Comparison of ENCODE assay signal across 24 cellular contexts in genomic region chr21:45457161-45457831, GRCh38. TPM values are rescaled to one million over a fixed set of nuclear protein-coding genes. Genes with fewer than 3 reads are reported as not detected.
DNase-seq lines count a peak whose midpoint lies in the region; ATAC-seq and TF ChIP-seq lines count a peak whose summit lies in the region.
"Had no signal": no experiment of that assay in that cellular context is flagged by ENCODE, and none has a peak within 500 bp of the region (broad histone marks: within the 10 kb centered on the region; RNA-seq: fewer than 3 reads in every experiment).

No MANE protein-coding gene starts in this region.

- H3K27ac ChIP-seq in breast epithelium: peak overlapping the region in 1 of 2 donors; percentile 7
- no peak overlapping the region for H3K27ac ChIP-seq in neuronal stem cell (replicated peaks; ENCODE audit: low read length)
- H3K27ac ChIP-seq in tibial nerve: peak overlapping the region in 2 of 4 donors; percentile 63 to 75
- H3K27ac ChIP-seq: 22Rv1, Peyer's patch, SJCRH30 had no signal

- H3K27ac Mint-ChIP-seq in MCF 10A (ENCODE audit: low read depth, unreplicated experiment) (no peak overlapping the region), T-cell (no peak overlapping the region)
- H3K27ac Mint-ChIP-seq: activated CD4-positive, alpha-beta T cell treated with anti-CD3 and anti-CD28 coated beads, Interleukin-2, amount 10 ng/mL, durations not matched to agents 7 days and 5 days; activated T-cell treated with anti-CD3 and anti-CD28 coated beads, Interleukin-2, amount 50 U/mL, for 24 hours; CD4-positive, CD25-positive, alpha-beta regulatory T cell; IgD-negative memory B cell; memory B cell had no signal

- H3K27me3 ChIP-seq in breast epithelium: no peaks in the 10 kb centered on the region
- peaks cover 0 to 16% (median 0%) of the 10 kb centered on the region in 3 experiments for H3K27me3 ChIP-seq in neuronal stem cell (ENCODE audit: control insufficient read depth in 3 of 3, insufficient read depth in 3 of 3, low read depth in 1 of 3, low read length in 3 of 3)
- H3K27me3 ChIP-seq in tibial nerve: no peaks in the 10 kb centered on the region
- H3K27me3 ChIP-seq: Peyer's patch, SJCRH30 had no signal

- H3K9ac ChIP-seq in neuronal stem cell (ENCODE audit: low read depth, low read length, poor library complexity): peak overlapping the region; percentile 24

- DNase-seq in breast epithelium (ENCODE audit: low spot score in 2 of 2) (no peak), MCF 10A (ENCODE audit: unreplicated experiment) (no peak), left cardiac atrium (peak; percentile 11), neuronal stem cell (ENCODE audit: low spot score) (no peak), tibial nerve (ENCODE audit: low spot score in 2 of 2) (no peak), T-cell (no peak), GF-D8 (lab: John Stamatoyannopoulos, UW) (no peak)
- DNase-seq: activated CD4-positive, alpha-beta T cell treated with anti-CD3 and anti-CD28 coated beads, Interleukin-2, amount 10 ng/mL, durations not matched to agents 7 days and 5 days; activated T-cell treated with anti-CD3 and anti-CD28 coated beads, Interleukin-2, amount 50 U/mL, for 24 hours; CD4-positive, CD25-positive, alpha-beta regulatory T cell; DMS 273 treated with DMSO at 0.1 percent for 48 hours; effector memory CD4-positive, alpha-beta T cell; EL; GOT3; kidney glomerular epithelial cell; NCI-H1105 treated with DMSO at 0.1 percent for 48 hours; NCI-H1930; Peyer's patch had no signal

- no CpG with 5 or more reads among the region's 25 CpGs for WGBS in neuronal stem cell (ENCODE audit: extremely low coverage in 2 of 2, insufficient read length in 2 of 2, insufficient replicate concordance in 1 of 2), 2 donors
- WGBS in tibial nerve, 2 donors: 56 to 73% methylated on average over 11 to 23 of the region's 25 CpGs

- H3K36me3 Mint-ChIP-seq in MCF 10A (ENCODE audit: insufficient read depth, unreplicated experiment) (no peaks in the 10 kb centered on the region), T-cell (no peaks in the 10 kb centered on the region)
- H3K36me3 Mint-ChIP-seq: CD4-positive, CD25-positive, alpha-beta regulatory T cell; memory B cell had no signal

- H3K9me3 ChIP-seq in breast epithelium (peaks cover 7 to 14% of the 10 kb centered on the region in 2 donors), neuronal stem cell (replicated peaks in 1 of 2; ENCODE audit: control insufficient read depth in 2 of 2, insufficient read depth in 1 of 2, low read depth in 1 of 2, low read length in 2 of 2) (peaks cover 17 to 21% of the 10 kb centered on the region in 2 donors), tibial nerve (peaks cover 0 to 17% (median 3%) of the 10 kb centered on the region in 4 donors)
- H3K9me3 ChIP-seq: Peyer's patch had no signal

- peak overlapping the region; percentile 65 for H3K18ac ChIP-seq in neuronal stem cell (ENCODE audit: low read length)

- peak overlapping the region; percentile 25 for H2AK5ac ChIP-seq in neuronal stem cell (ENCODE audit: low read depth, low read length)

- no peak overlapping the region for H3K4me3 Mint-ChIP-seq in MCF 10A (ENCODE audit: unreplicated experiment)
- H3K4me3 Mint-ChIP-seq in T-cell: no peak overlapping the region
- H3K4me3 Mint-ChIP-seq: activated CD4-positive, alpha-beta T cell treated with anti-CD3 and anti-CD28 coated beads, Interleukin-2, amount 10 ng/mL, durations not matched to agents 7 days and 5 days; activated T-cell treated with anti-CD3 and anti-CD28 coated beads, Interleukin-2, amount 50 U/mL, for 24 hours; CD4-positive, CD25-positive, alpha-beta regulatory T cell; IgD-negative memory B cell; memory B cell had no signal

- H2BK12ac ChIP-seq in neuronal stem cell (ENCODE audit: low read length): no peak overlapping the region

- POLR2A ChIA-PET in MCF 10A (lab: Yijun Ruan, JAX) (no interaction called here), T-cell (lab: Charles Lee) (no interaction called here)

- peaks cover 6 to 19% of the 10 kb centered on the region in 2 donors for H3K4me1 ChIP-seq in breast epithelium
- H3K4me1 ChIP-seq in neuronal stem cell (ENCODE audit: control insufficient read depth in 2 of 2, insufficient read depth in 1 of 2, low read depth in 1 of 2, low read length in 2 of 2): peaks cover 0 to 9% of the 10 kb centered on the region in 2 donors
- peaks cover 0 to 40% (median 17%) of the 10 kb centered on the region in 4 donors for H3K4me1 ChIP-seq in tibial nerve

- no peak for ATAC-seq in left cardiac atrium
- no peak for ATAC-seq in T-cell (replicated peaks in 1 of 4)
- no peak for ATAC-seq in HG02623 (IDR thresholded peaks at IDR 0.05; ENCODE audit: unreplicated experiment)

- no peak overlapping the region for H3K4me2 ChIP-seq in neuronal stem cell (ENCODE audit: insufficient read depth, low read length, poor library complexity, severe bottlenecking)
- H3K4me2 ChIP-seq: smooth muscle cell had no signal

- peaks cover 5% of the 10 kb centered on the region for H3K9me3 Mint-ChIP-seq in MCF 10A (ENCODE audit: unreplicated experiment)
- H3K9me3 Mint-ChIP-seq in T-cell: peaks cover 3 to 9% (median 3%) of the 10 kb centered on the region in 3 donors

- H3K4me3 ChIP-seq in breast epithelium (peak overlapping the region in 2 of 3 donors; percentile 45 to 66), neuronal stem cell (ENCODE audit: low read length in 2 of 2) (no peak overlapping the region), tibial nerve (peak overlapping the region; percentile 16 to 47 (median 26))
- H3K4me3 ChIP-seq: SJCRH30, smooth muscle cell had no signal

- peak overlapping the region; percentile 19 for H2BK5ac ChIP-seq in neuronal stem cell (ENCODE audit: low read length)

- peak overlapping the region; percentile 56 for H4K91ac ChIP-seq in neuronal stem cell (ENCODE audit: low read depth, low read length, poor library complexity)

- H3K4me1 Mint-ChIP-seq in MCF 10A (ENCODE audit: insufficient read depth, unreplicated experiment): no peaks in the 10 kb centered on the region
- H3K4me1 Mint-ChIP-seq in T-cell: peaks cover 0 to 4% (median 2%) of the 10 kb centered on the region in 3 donors
- H3K4me1 Mint-ChIP-seq: activated CD4-positive, alpha-beta T cell treated with anti-CD3 and anti-CD28 coated beads, Interleukin-2, amount 10 ng/mL, durations not matched to agents 7 days and 5 days had no signal

- H3K14ac ChIP-seq in neuronal stem cell (ENCODE audit: low read length): peak overlapping the region; percentile 47

- H3K36me3 ChIP-seq in breast epithelium (no peaks in the 10 kb centered on the region), neuronal stem cell (replicated peaks in 1 of 2; ENCODE audit: control insufficient read depth in 2 of 2, insufficient read depth in 2 of 2, low read length in 2 of 2) (peaks cover 0 to 4% of the 10 kb centered on the region in 2 donors), tibial nerve (peaks cover 0 to 18% (median 0%) of the 10 kb centered on the region in 3 donors)
- H3K36me3 ChIP-seq: Peyer's patch, SJCRH30 had no signal

- no peak overlapping the region for H2AFZ ChIP-seq in neuronal stem cell (ENCODE audit: low read length)

- no peak for TF ChIP-seq POLR2A in breast epithelium (IDR thresholded peaks at IDR 0.05)
- no peak for TF ChIP-seq POLR2A in tibial nerve (IDR thresholded peaks at IDR 0.05)

- intact Hi-C loops in breast epithelium (cut with DNase I; ENCODE audit: low total_unique reads): no loop called here
- intact Hi-C loops in MCF 10A (cut with micrococcal nuclease): no loop called here
- intact Hi-C loops in left cardiac atrium (cut with DNase I): loop anchor here in 1 of 2 donors (10.0 kb wide), 1 partner anchor 302 kb away; no protein-coding TSS in a partner anchor

- no peak for TF ChIP-seq EP300 in tibial nerve (IDR thresholded peaks at IDR 0.05)

- peak overlapping the region; percentile 56 for H3K23ac ChIP-seq in neuronal stem cell (ENCODE audit: low read depth, low read length, poor library complexity)

- no TSS peak for BruUV-seq in MCF 10A (replicated peaks; lab: Mats Ljungman, UMichigan)

- no peak overlapping the region for H3K4ac ChIP-seq in neuronal stem cell (ENCODE audit: low read length)

- TF ChIP-seq CTCF in breast epithelium (IDR thresholded peaks at IDR 0.05) (no peak), MCF 10A (IDR thresholded peaks at IDR 0.05; ENCODE audit: unreplicated experiment) (no peak), tibial nerve (IDR thresholded peaks at IDR 0.05) (no peak)

- H2BK120ac ChIP-seq in neuronal stem cell (ENCODE audit: low read depth, low read length): no peak overlapping the region

- CTCF ChIA-PET in MCF 10A (lab: Yijun Ruan, JAX): no interaction called here
- CTCF ChIA-PET in T-cell (lab: Charles Lee): no interaction called here

- H2BK15ac ChIP-seq in neuronal stem cell (ENCODE audit: low read length): no peak overlapping the region

- peaks cover 15% of the 10 kb centered on the region for H3K79me1 ChIP-seq in neuronal stem cell (ENCODE audit: low read depth, low read length)

- H3K27me3 Mint-ChIP-seq in MCF 10A (ENCODE audit: insufficient read depth, unreplicated experiment): peaks cover 11% of the 10 kb centered on the region
- no peaks in the 10 kb centered on the region for H3K27me3 Mint-ChIP-seq in T-cell
- H3K27me3 Mint-ChIP-seq: activated T-cell treated with anti-CD3 and anti-CD28 coated beads, Interleukin-2, amount 50 U/mL, for 24 hours had no signal

- H4K8ac ChIP-seq in neuronal stem cell (ENCODE audit: low read depth, low read length): peak overlapping the region; percentile 19

RNA-seq across cellular contexts. Expression of gene COL18A1, which starts 52.3 kb away (rescaled TPM):
- total RNA-seq in breast epithelium: 10 to 100 TPM; 48.3 to 62.9 (median 55.8) TPM
- total RNA-seq in MCF 10A (2022): 2.1 and 3.4 TPM in 2 replicates
- 100 to 1,000 TPM in 1 of 2 donors, 10 to 100 TPM in 1; 53.4 to 104 TPM for total RNA-seq in left cardiac atrium
- 42.5 TPM for polyA plus RNA-seq in neuronal stem cell (2013, experiment 1 of 2)
- polyA plus RNA-seq in neuronal stem cell (2013, experiment 2 of 2): 42.1 TPM
- total RNA-seq in tibial nerve: 100 to 1,000 TPM; 124 to 224 (median 173) TPM
- 10 to 100 TPM in 3 of 5 donors, 1 to 10 TPM in 2; 7.2 to 53.8 (median 10.5) TPM for total RNA-seq in T-cell

Comparison
In these comparisons a context has a peak if more than half of its experiments do, and no peak if none do; other contexts are left out.
1. H3K4me3 ChIP-seq: peak in breast epithelium (2 of 3) and tibial nerve (4 of 4); none in neuronal stem cell (0 of 2).